Comparison of ENCODE assay signal across 1 cellular context in genomic region chr17:622356-622755, GRCh38.
TF ChIP-seq lines count a peak whose summit lies in the region.

No MANE protein-coding gene starts in this region.

TF ChIP-seq in IMR-90, 13 proteins besides CTCF, POLR2A, EP300 and RAD21 (continued from another document):
- TF ChIP-seq USF2 (IDR thresholded peaks at IDR 0.05; ENCODE audit: low read depth, low read length) (no peak), ELK1 (IDR thresholded peaks at IDR 0.05; ENCODE audit: borderline replicate concordance, low read depth, low read length) (no peak), FOS (IDR thresholded peaks at IDR 0.05; ENCODE audit: low read depth, low read length) (peak; percentile 55; the same call in 1 of the 2 replicates), SMC3 (IDR thresholded peaks at IDR 0.05; ENCODE audit: low read depth, low read length) (no peak; the same call in 1 of the 2 replicates), CEBPB (IDR thresholded peaks at IDR 0.05; ENCODE audit: low read depth, low read length) (peak; percentile 72), CHD1 (IDR thresholded peaks at IDR 0.05; ENCODE audit: low read depth, low read length) (no peak), BHLHE40 (IDR thresholded peaks at IDR 0.05; ENCODE audit: low read depth, low read length) (no peak)
